8 cellular contexts compared by ENCODE assay signal in the genomic region with DNA sequence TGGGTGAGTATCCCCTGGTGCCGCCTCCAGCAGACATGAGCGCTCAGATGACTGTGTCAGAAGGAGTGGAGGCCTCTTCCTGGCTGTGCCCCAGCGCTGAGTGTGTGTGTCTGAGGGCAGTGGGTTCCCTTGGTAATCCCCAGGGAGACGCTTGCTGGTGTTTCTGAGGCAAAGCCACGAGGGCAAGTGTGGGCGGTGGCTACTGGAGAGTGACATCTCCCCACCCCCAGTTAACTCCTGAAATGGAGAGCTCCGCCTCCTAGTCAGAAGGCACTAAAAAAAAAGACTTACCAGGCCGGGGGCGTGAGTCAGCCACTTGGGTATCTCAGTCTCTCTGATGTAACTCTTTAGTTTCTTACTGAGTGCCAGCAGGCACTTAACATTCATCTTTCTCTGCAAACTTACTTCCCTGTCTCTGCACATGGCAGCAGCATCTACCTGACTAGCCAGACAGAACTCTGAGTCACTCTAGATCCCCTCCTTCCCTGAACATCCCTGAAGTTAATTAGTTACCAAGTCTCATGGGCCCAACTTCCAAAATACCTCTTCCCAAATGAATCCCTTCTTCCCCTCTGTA. TPM values are rescaled to one million over a fixed set of nuclear protein-coding genes. Genes with fewer than 3 reads are reported as not detected.
DNase-seq lines count a peak whose midpoint lies in the region; FAIRE-seq and TF ChIP-seq lines count a peak whose summit lies in the region.

No MANE protein-coding gene starts in this region.

- H3K4me1 ChIP-seq in Karpas-422 (ENCODE audit: low read length), result peaks cover 12% of the 10 kb centered on the region

- TF ChIP-seq CTCF in GM10248 (IDR thresholded peaks at IDR 0.05; ENCODE audit: control extremely low read depth, extremely low read depth, low read depth, missing control alignments), result no peak
- TF ChIP-seq CTCF in WERI-Rb-1 (IDR thresholded peaks at IDR 0.05; ENCODE audit: low read depth, low read length), result no peak
- TF ChIP-seq CTCF in lower leg skin (IDR thresholded peaks at IDR 0.05), result no peak

- H3K27me3 ChIP-seq in Karpas-422 (ENCODE audit: low read length) (no peaks in the 10 kb centered on the region), WERI-Rb-1 (ENCODE audit: insufficient read depth, low read depth, severe bottlenecking) (no peaks in the 10 kb centered on the region)

- no peaks in the 10 kb centered on the region for H3K9me2 ChIP-seq in Karpas-422 (replicated peaks; ENCODE audit: insufficient read depth, low read length)

- no peaks in the 10 kb centered on the region for H4K20me1 ChIP-seq in Karpas-422 (ENCODE audit: insufficient read depth, low read depth, low read length)

- peak overlapping the region; percentile 27; the same call in 1 of the 2 replicates for H3K9ac ChIP-seq in Karpas-422 (ENCODE audit: low read length)

- POLR2A ChIA-PET in GM10248 (lab: Yijun Ruan, JAX), result no interaction called here

- intact Hi-C loops in lower leg skin (cut with DNase I; ENCODE audit: low total_unique reads), result no loop called here

- H3K36me3 ChIP-seq in Karpas-422 (ENCODE audit: insufficient read depth, low read length), result peaks cover 52% of the 10 kb centered on the region
- peaks cover 100% of the 10 kb centered on the region for H3K36me3 ChIP-seq in WERI-Rb-1

- peak; percentile 90 for DNase-seq in GM10248 (ENCODE audit: extremely low spot score)
- DNase-seq in H54 (ENCODE audit: insufficient read length, low spot score), result peak; percentile 90
- peak; percentile 73 for DNase-seq in Karpas-422
- peak; percentile 92 for DNase-seq in WERI-Rb-1
- DNase-seq in central memory CD4-positive, alpha-beta T cell, result peak; percentile 43
- peak; percentile 66 to 91 for DNase-seq in lower leg skin (ENCODE audit: low spot score in 2 of 2)
- DNase-seq in stimulated activated CD8-positive, alpha-beta memory T cell treated with anti-CD3 and anti-CD28 coated beads, Interleukin-15, amount 100 ng/mL, for 24 hours (ENCODE audit: low read depth), result peak; percentile 61
- DNase-seq in NCI-H1694 treated with DMSO at 0.1 percent for 48 hours (lab: John Stamatoyannopoulos, UW), result no peak

- H2AFZ ChIP-seq in Karpas-422 (ENCODE audit: low read length), result no peak overlapping the region

- peak overlapping the region; percentile 62; the same call in 1 of the 2 replicates for H3K27ac ChIP-seq in Karpas-422 (ENCODE audit: low read length)
- H3K27ac ChIP-seq in WERI-Rb-1, result peak overlapping the region; percentile 50

- 33 to 41% methylated on average over 8 to 9 of the region's 9 CpGs for WGBS in lower leg skin, 2 donors

- H3K9me3 ChIP-seq in Karpas-422 (ENCODE audit: low read length) (no peaks in the 10 kb centered on the region), WERI-Rb-1 (ENCODE audit: severe bottlenecking) (no peaks in the 10 kb centered on the region)

- TF ChIP-seq POLR2A in H54 (IDR thresholded peaks at IDR 0.05; ENCODE audit: low read depth, low read length) (no peak), lower leg skin (IDR thresholded peaks at IDR 0.05) (no peak)

- H3K4me2 ChIP-seq in Karpas-422 (ENCODE audit: low read depth, low read length, poor library complexity, severe bottlenecking), result no peak overlapping the region

- H3K4me3 ChIP-seq in Karpas-422 (ENCODE audit: low read length) (no peak overlapping the region), WERI-Rb-1 (ENCODE audit: low read depth, low read length) (no peak overlapping the region), lower leg skin (ENCODE audit: low read depth, poor library complexity, severe bottlenecking) (no peak overlapping the region)

- FAIRE-seq in H54 (lab: Jason Lieb, UNC), result peak; percentile 99

- CTCF ChIA-PET in GM10248 (lab: Yijun Ruan, JAX), result interaction anchor here (1.8 kb wide), 1 partner anchor 10 kb away, joined by 5 read pairs; no protein-coding TSS in a partner anchor

- no peaks in the 10 kb centered on the region for H3K79me2 ChIP-seq in Karpas-422 (ENCODE audit: low read length)

RNA-seq across cellular contexts. Expression of a gene that starts 19.3 kb away (rescaled TPM):
- not detected in 2 replicates for total RNA-seq in Karpas-422 (2014; rRNA removed; shearing (Covaris generic); ENCODE audit: low replicate concordance)
- total RNA-seq in lower leg skin, result not detected

RNA-seq across cellular contexts. Expression of a gene that starts 26.1 kb away (rescaled TPM):
- total RNA-seq in Karpas-422 (2014; rRNA removed; shearing (Covaris generic); ENCODE audit: low replicate concordance), result not detected in 2 replicates
- total RNA-seq in lower leg skin, result not detected

RNA-seq across cellular contexts. Expression of a gene that starts 38.8 kb away (rescaled TPM):
- 77.9 and 122 TPM in 2 replicates for total RNA-seq in Karpas-422 (2014; rRNA removed; shearing (Covaris generic); ENCODE audit: low replicate concordance)
- 10 to 100 TPM in 1 of 4 donors, 1 to 10 TPM in 3; 6.4 to 13.2 (median 8.0) TPM for total RNA-seq in lower leg skin
